8 cellular contexts compared by ENCODE assay signal in the genomic region with DNA sequence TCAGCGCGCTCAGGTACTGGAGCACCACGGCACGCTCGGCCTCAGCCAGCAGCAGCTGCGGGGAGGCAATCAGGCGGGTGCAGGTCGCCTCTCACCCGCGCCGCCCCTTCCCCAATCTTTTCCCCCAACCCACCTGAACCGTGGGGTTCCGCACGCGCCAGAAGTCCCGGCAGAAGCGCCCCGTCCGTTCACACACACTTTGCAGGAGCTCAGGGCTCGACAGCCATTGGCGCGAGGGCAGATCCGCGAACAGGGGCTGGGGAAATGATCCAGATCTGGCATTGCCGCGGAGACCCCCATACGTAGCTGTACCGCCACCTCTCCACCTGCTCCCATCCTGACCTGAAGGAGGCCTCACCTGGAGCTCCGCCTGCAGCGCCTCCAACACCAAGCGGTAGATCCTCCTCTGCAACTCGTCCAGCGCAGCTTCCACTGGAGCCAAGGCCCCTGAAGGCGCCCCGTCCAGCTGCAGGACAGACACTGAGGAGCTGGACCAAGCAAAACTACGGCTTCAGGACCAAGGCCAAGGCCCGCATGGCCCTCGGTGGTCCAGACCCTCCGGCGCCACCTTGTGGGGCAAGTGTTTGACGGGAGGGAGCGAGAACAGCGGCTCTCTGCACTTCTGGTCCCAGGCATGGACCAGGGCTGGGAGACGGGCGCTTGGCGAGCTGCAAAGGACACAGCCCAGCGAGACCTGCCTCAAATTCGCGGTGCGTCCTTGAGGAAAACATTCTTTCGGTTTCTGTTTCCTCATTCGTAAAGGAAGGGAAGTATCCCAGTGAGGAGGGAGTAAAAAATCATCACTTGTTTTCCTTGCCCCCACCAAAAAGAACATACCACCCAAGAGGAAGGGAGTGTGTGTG. TPM values are rescaled to one million over a fixed set of nuclear protein-coding genes. Genes with fewer than 3 reads are reported as not detected.
DNase-seq lines count a peak whose midpoint lies in the region; TF ChIP-seq lines count a peak whose summit lies in the region.

No MANE protein-coding gene starts in this region.

- H3K4me3 Mint-ChIP-seq in activated naive CD4-positive, alpha-beta T cell treated with anti-CD3 and anti-CD28 coated beads, Interleukin-2, amount 10 ng/mL, durations not matched to agents 7 days and 5 days = peak overlapping the region; percentile 74
- H3K4me3 Mint-ChIP-seq in glutamatergic neuron (ENCODE audit: unreplicated experiment) = peak overlapping the region; percentile 86

- peaks cover 35% of the 10 kb centered on the region for H3K27me3 Mint-ChIP-seq in activated naive CD4-positive, alpha-beta T cell treated with anti-CD3 and anti-CD28 coated beads, Interleukin-2, amount 10 ng/mL, durations not matched to agents 7 days and 5 days
- H3K27me3 Mint-ChIP-seq in glutamatergic neuron (ENCODE audit: unreplicated experiment) = peaks cover 3% of the 10 kb centered on the region

- H3K9ac ChIP-seq in ES-I3 (ENCODE audit: low read depth, low read length) = peak overlapping the region; percentile 99; the same call in 1 of the 2 replicates

- no peaks in the 10 kb centered on the region for H3K9me3 Mint-ChIP-seq in activated naive CD4-positive, alpha-beta T cell treated with anti-CD3 and anti-CD28 coated beads, Interleukin-2, amount 10 ng/mL, durations not matched to agents 7 days and 5 days
- peaks cover 7% of the 10 kb centered on the region for H3K9me3 Mint-ChIP-seq in glutamatergic neuron (ENCODE audit: unreplicated experiment)

- H3K27ac ChIP-seq in ovary (peak overlapping the region; percentile 97 to 99), testis (peak overlapping the region; percentile 98 to 99)

- peak overlapping the region; percentile 50 for H3K27ac Mint-ChIP-seq in activated naive CD4-positive, alpha-beta T cell treated with anti-CD3 and anti-CD28 coated beads, Interleukin-2, amount 10 ng/mL, durations not matched to agents 7 days and 5 days
- H3K27ac Mint-ChIP-seq in glutamatergic neuron (ENCODE audit: unreplicated experiment) = no peak overlapping the region

- no peaks in the 10 kb centered on the region for H3K9me3 ChIP-seq in ES-I3 (ENCODE audit: control insufficient read depth, insufficient read depth, low read length)
- no peaks in the 10 kb centered on the region for H3K9me3 ChIP-seq in ovary
- no peaks in the 10 kb centered on the region for H3K9me3 ChIP-seq in testis

- peaks cover 2% of the 10 kb centered on the region for H3K36me3 Mint-ChIP-seq in activated naive CD4-positive, alpha-beta T cell treated with anti-CD3 and anti-CD28 coated beads, Interleukin-2, amount 10 ng/mL, durations not matched to agents 7 days and 5 days
- no peaks in the 10 kb centered on the region for H3K36me3 Mint-ChIP-seq in glutamatergic neuron (ENCODE audit: unreplicated experiment)

- H3K4me1 Mint-ChIP-seq in activated naive CD4-positive, alpha-beta T cell treated with anti-CD3 and anti-CD28 coated beads, Interleukin-2, amount 10 ng/mL, durations not matched to agents 7 days and 5 days = peaks cover 16% of the 10 kb centered on the region
- peaks cover 6% of the 10 kb centered on the region for H3K4me1 Mint-ChIP-seq in glutamatergic neuron (ENCODE audit: low read depth, unreplicated experiment)

- CTCF ChIA-PET in activated naive CD4-positive, alpha-beta T cell treated with anti-CD3 and anti-CD28 coated beads, Interleukin-2, amount 10 ng/mL, durations not matched to agents 7 days and 5 days (lab: Charles Lee) = interaction anchor here (0.9 to 4.9 kb wide), 27 partner anchors 9 to 289 kb away, joined by 3 to 43 read pairs (median 5); partner anchors contain the start of genes B3GNT9, ELMO3, FBXL8 and FHOD1

- TF ChIP-seq CTCF in glutamatergic neuron (IDR thresholded peaks at IDR 0.05; ENCODE audit: partially characterized antibody, unreplicated experiment) (peak; percentile 77), ovary (IDR thresholded peaks at IDR 0.05) (peak; percentile 75 to 91 (median 86)), testis (IDR thresholded peaks at IDR 0.05) (peak; percentile 77 to 81 (median 80))

- intact Hi-C loops in ovary (cut with DNase I) = loop anchor here in 1 of 4 donors (10.0 kb wide), 1 partner anchor 210 kb away; no protein-coding TSS in a partner anchor
- intact Hi-C loops in testis (cut with DNase I; ENCODE audit: low total_unique reads) = no loop called here

- H3K4me3 ChIP-seq in Jurkat, Clone E6-1 (ENCODE audit: low read length) = no peak overlapping the region
- H3K4me3 ChIP-seq in ovary = peak overlapping the region; percentile 83
- peak overlapping the region; percentile 64 to 81 for H3K4me3 ChIP-seq in testis

- peak; percentile 46 for DNase-seq in Jurkat, Clone E6-1 (ENCODE audit: low read depth, low spot score)
- DNase-seq in SK-N-DZ (ENCODE audit: low spot score) (peak; percentile 86), glutamatergic neuron (peak; percentile 97), ovary (peak; percentile 95 to 98 (median 96)), testis (peak; percentile 95), NCI-H1048 (lab: John Stamatoyannopoulos, UW) (no peak)
- peak; percentile 91 for DNase-seq in activated naive CD4-positive, alpha-beta T cell treated with anti-CD3 and anti-CD28 coated beads, Interleukin-2, amount 10 ng/mL, durations not matched to agents 7 days and 5 days

- no peak for TF ChIP-seq POLR2A in ovary (IDR thresholded peaks at IDR 0.05)
- no peak for TF ChIP-seq POLR2A in testis (IDR thresholded peaks at IDR 0.05)

- WGBS in ovary, 3 donors = 2 to 5% (median 3%) methylated on average over 49 to 52 of the region's 52 CpGs
- WGBS in testis, 2 donors = 4 to 5% methylated on average over 27 to 50 of the region's 52 CpGs

- H3K4me1 ChIP-seq in ES-I3 (ENCODE audit: insufficient read depth, low read length) (no peaks in the 10 kb centered on the region; the same call in 1 of the 2 replicates), ovary (ENCODE audit: insufficient read depth) (peaks cover 3% of the 10 kb centered on the region), testis (peaks cover 34% of the 10 kb centered on the region)

- H3K27me3 ChIP-seq in ovary (no peaks in the 10 kb centered on the region), testis (no peaks in the 10 kb centered on the region)

- no peaks in the 10 kb centered on the region for H3K36me3 ChIP-seq in ES-I3 (ENCODE audit: insufficient read depth, low read length)
- no peaks in the 10 kb centered on the region for H3K36me3 ChIP-seq in ovary
- no peaks in the 10 kb centered on the region for H3K36me3 ChIP-seq in testis (ENCODE audit: low read depth, missing control alignments)

- TF ChIP-seq EP300 in ovary (IDR thresholded peaks at IDR 0.05) = no peak

RNA-seq across cellular contexts. Expression of gene MATCAP1, which starts 1.5 kb away (rescaled TPM):
- polyA plus RNA-seq in Jurkat, Clone E6-1 (2012; ENCODE audit: insufficient read depth, insufficient read length) = 53.0 TPM
- polyA plus RNA-seq in SK-N-DZ (2014; cell fraction: cytosol; rRNA removed) = 63.5 and 79.1 TPM in 2 replicates
- polyA plus RNA-seq in SK-N-DZ (2014; cell fraction: nucleus; rRNA removed) = 425 and 497 TPM in 2 replicates
- total RNA-seq in glutamatergic neuron (ENCODE audit: unreplicated experiment) (197 TPM), ovary (10 to 100 TPM; 16.8 to 96.4 (median 65.7) TPM), testis (10 to 100 TPM; 65.1 to 89.4 TPM)
- polyA plus RNA-seq in ovary (10 to 100 TPM; 15.4 to 38.4 TPM), testis (ENCODE audit: insufficient read depth, low read depth, low replicate concordance) (44.6 TPM)

RNA-seq across cellular contexts. Expression of gene EXOC3L1, which starts 4.7 kb away (rescaled TPM):
- polyA plus RNA-seq in Jurkat, Clone E6-1 (2012; ENCODE audit: insufficient read depth, insufficient read length) = not detected
- polyA plus RNA-seq in SK-N-DZ (2014; cell fraction: cytosol; rRNA removed) = 45.9 and 52.6 TPM in 2 replicates
- 166 and 170 TPM in 2 replicates for polyA plus RNA-seq in SK-N-DZ (2014; cell fraction: nucleus; rRNA removed)
- 3.6 TPM for total RNA-seq in glutamatergic neuron (ENCODE audit: unreplicated experiment)
- 10 to 100 TPM in 4 of 7 donors, 1 to 10 TPM in 3; 6.1 to 33.0 (median 16.4) TPM for total RNA-seq in ovary
- polyA plus RNA-seq in ovary = 10 to 100 TPM in 1 of 2 donors, under 1 TPM in 1; 0.32 to 12.2 TPM
- total RNA-seq in testis = 1 to 10 TPM; 5.1 to 9.0 TPM
- 2.6 TPM for polyA plus RNA-seq in testis (ENCODE audit: insufficient read depth, low read depth, low replicate concordance)

RNA-seq across cellular contexts. Expression of gene E2F4, which starts 6.7 kb away (rescaled TPM):
- 101 TPM for polyA plus RNA-seq in Jurkat, Clone E6-1 (2012; ENCODE audit: insufficient read depth, insufficient read length)
- polyA plus RNA-seq in SK-N-DZ (2014; cell fraction: cytosol; rRNA removed) = 123 and 140 TPM in 2 replicates
- polyA plus RNA-seq in SK-N-DZ (2014; cell fraction: nucleus; rRNA removed) = 436 and 437 TPM in 2 replicates
- total RNA-seq in glutamatergic neuron (ENCODE audit: unreplicated experiment) (64.3 TPM), ovary (10 to 100 TPM; 36.0 to 75.7 (median 52.9) TPM), testis (100 to 1,000 TPM; 110 to 126 TPM)
- polyA plus RNA-seq in ovary (10 to 100 TPM; 17.6 to 36.2 TPM), testis (ENCODE audit: insufficient read depth, low read depth, low replicate concordance) (72.5 TPM)

RNA-seq across cellular contexts. Expression of gene ELMO3, which starts 13.7 kb away (rescaled TPM):
- polyA plus RNA-seq in Jurkat, Clone E6-1 (2012; ENCODE audit: insufficient read depth, insufficient read length) = 4.7 TPM
- polyA plus RNA-seq in SK-N-DZ (2014; cell fraction: cytosol; rRNA removed) = 1.8 and 3.1 TPM in 2 replicates
- polyA plus RNA-seq in SK-N-DZ (2014; cell fraction: nucleus; rRNA removed) = 30.9 and 36.3 TPM in 2 replicates
- total RNA-seq in glutamatergic neuron (ENCODE audit: unreplicated experiment) (2.1 TPM), ovary (10 to 100 TPM in 1 of 7 donors, 1 to 10 TPM in 6; 1.1 to 14.8 (median 2.8) TPM), testis (10 to 100 TPM in 1 of 2 donors, 1 to 10 TPM in 1; 9.3 to 10.5 TPM)
- polyA plus RNA-seq in ovary (1 to 10 TPM in 1 of 2 donors, not detected in 1; 1.2 TPM), testis (ENCODE audit: insufficient read depth, low read depth, low replicate concordance) (22.2 TPM)

RNA-seq across cellular contexts. Expression of gene NOL3, which starts 14.9 kb away (rescaled TPM):
- polyA plus RNA-seq in Jurkat, Clone E6-1 (2012; ENCODE audit: insufficient read depth, insufficient read length) = 13.8 TPM
- 25.8 and 26.0 TPM in 2 replicates for polyA plus RNA-seq in SK-N-DZ (2014; cell fraction: cytosol; rRNA removed)
- polyA plus RNA-seq in SK-N-DZ (2014; cell fraction: nucleus; rRNA removed) = 45.7 and 50.1 TPM in 2 replicates
- total RNA-seq in glutamatergic neuron (ENCODE audit: unreplicated experiment) = 8.8 TPM
- 10 to 100 TPM; 14.1 to 31.7 (median 21.4) TPM for total RNA-seq in ovary
- 10 to 100 TPM; 17.9 to 23.1 TPM for polyA plus RNA-seq in ovary
- 10 to 100 TPM; 16.2 to 34.9 TPM for total RNA-seq in testis
- 11.8 TPM for polyA plus RNA-seq in testis (ENCODE audit: insufficient read depth, low read depth, low replicate concordance)
